In genomic region chr5:138095100-138095907, GRCh38 we compare ENCODE assay signal across 18 cellular contexts. TPM values are rescaled to one million over a fixed set of nuclear protein-coding genes. Genes with fewer than 3 reads are reported as not detected.
"Had no signal": no experiment of that assay in that cellular context is flagged by ENCODE, and none has a peak within 500 bp of the region (broad histone marks: within the 10 kb centered on the region; RNA-seq: fewer than 3 reads in every experiment).

No MANE protein-coding gene starts in this region.

- H3K4me1 ChIP-seq: left ventricle myocardium inferior, thyroid gland, vagina had no signal

- H3K4me1 Mint-ChIP-seq: central memory CD8-positive, alpha-beta T cell had no signal

- H3K4me3 Mint-ChIP-seq: activated CD8-positive, alpha-beta T cell treated with anti-CD3 and anti-CD28 coated beads, Interleukin-2, amount 10 ng/mL, durations not matched to agents 7 days and 5 days; activated T-helper 1 cell treated with anti-CD3 and anti-CD28 coated beads, Interleukin-12 subunit alpha, Interleukin-12 subunit beta, Interleukin-2, Interleukin-4 antibody, amounts not matched to agents 30 ng/mL and 10 ng/mL and 1 ng/mL, durations not matched to agents 14 hours and 24 hours and 36 hours; central memory CD8-positive, alpha-beta T cell; stimulated activated effector memory CD8-positive, alpha-beta T cell treated with anti-CD3 and anti-CD28 coated beads, Interleukin-12 subunit alpha, Interleukin-12 subunit beta, amount 100 ng/mL, for 72 hours had no signal

- H3K9me3 ChIP-seq: left ventricle myocardium inferior, neutrophil, thyroid gland, vagina had no signal

- H3K27me3 ChIP-seq: thyroid gland, vagina had no signal

- DNase-seq: activated CD4-positive, alpha-beta T cell treated with anti-CD3 and anti-CD28 coated beads for 48 hours; activated CD8-positive, alpha-beta T cell treated with anti-CD3 and anti-CD28 coated beads, Interleukin-2, amount 10 ng/mL, durations not matched to agents 7 days and 5 days; activated naive CD4-positive, alpha-beta T cell treated with Interleukin-2 at 50 U/mL for 16 hours; cortex of kidney; effector CD8-positive, alpha-beta T cell; left ventricle myocardium inferior; mesenchymal stem cell; right cardiac atrium; small intestine had no signal

- FAIRE-seq: small intestine had no signal

- H3K9me3 Mint-ChIP-seq: activated T-helper 1 cell treated with anti-CD3 and anti-CD28 coated beads, Interleukin-12 subunit alpha, Interleukin-12 subunit beta, Interleukin-2, Interleukin-4 antibody, amounts not matched to agents 30 ng/mL and 10 ng/mL and 1 ng/mL, durations not matched to agents 14 hours and 24 hours and 36 hours; central memory CD8-positive, alpha-beta T cell; stimulated activated effector memory CD8-positive, alpha-beta T cell treated with anti-CD3 and anti-CD28 coated beads, Interleukin-12 subunit alpha, Interleukin-12 subunit beta, amount 100 ng/mL, for 72 hours had no signal

- ATAC-seq: activated CD8-positive, alpha-beta T cell treated with anti-CD3 and anti-CD28 coated beads, Interleukin-2, amount 10 ng/mL, durations not matched to agents 7 days and 5 days; right cardiac atrium; stimulated activated effector memory CD8-positive, alpha-beta T cell treated with anti-CD3 and anti-CD28 coated beads, Interleukin-12 subunit alpha, Interleukin-12 subunit beta, amount 100 ng/mL, for 72 hours had no signal

- H3K36me3 Mint-ChIP-seq: stimulated activated effector memory CD8-positive, alpha-beta T cell treated with anti-CD3 and anti-CD28 coated beads, Interleukin-12 subunit alpha, Interleukin-12 subunit beta, amount 100 ng/mL, for 72 hours had no signal

- H3K27ac Mint-ChIP-seq: activated CD8-positive, alpha-beta T cell treated with anti-CD3 and anti-CD28 coated beads, Interleukin-2, amount 10 ng/mL, durations not matched to agents 7 days and 5 days; stimulated activated effector memory CD8-positive, alpha-beta T cell treated with anti-CD3 and anti-CD28 coated beads, Interleukin-12 subunit alpha, Interleukin-12 subunit beta, amount 100 ng/mL, for 72 hours had no signal

- H3K27ac ChIP-seq: epithelial cell of prostate, left ventricle myocardium inferior, neutrophil, thyroid gland, vagina had no signal

- H3K36me3 ChIP-seq: left ventricle myocardium inferior, neutrophil, thyroid gland, vagina had no signal

- H3K4me3 ChIP-seq: left ventricle myocardium inferior, thyroid gland, vagina had no signal

RNA-seq across cellular contexts. Expression of gene WNT8A, which starts 11.5 kb away (rescaled TPM):
- total RNA-seq: activated CD8-positive, alpha-beta T cell treated with anti-CD3 and anti-CD28 coated beads, Interleukin-2, amount 10 ng/mL, durations not matched to agents 7 days and 5 days; activated T-helper 1 cell treated with anti-CD3 and anti-CD28 coated beads, Interleukin-12 subunit alpha, Interleukin-12 subunit beta, Interleukin-2, Interleukin-4 antibody, amounts not matched to agents 30 ng/mL and 10 ng/mL and 1 ng/mL, durations not matched to agents 14 hours and 24 hours and 36 hours; left ventricle myocardium inferior; posterior vena cava; right cardiac atrium; thyroid gland; vagina had no signal
- polyA plus RNA-seq: keratinocyte, right cardiac atrium, small intestine had no signal

RNA-seq across cellular contexts. Expression of gene NME5, which starts 43.9 kb away (rescaled TPM):
- total RNA-seq: activated CD8-positive, alpha-beta T cell treated with anti-CD3 and anti-CD28 coated beads, Interleukin-2, amount 10 ng/mL, durations not matched to agents 7 days and 5 days; activated T-helper 1 cell treated with anti-CD3 and anti-CD28 coated beads, Interleukin-12 subunit alpha, Interleukin-12 subunit beta, Interleukin-2, Interleukin-4 antibody, amounts not matched to agents 30 ng/mL and 10 ng/mL and 1 ng/mL, durations not matched to agents 14 hours and 24 hours and 36 hours; vagina had no signal
